In genomic region chr18:2657788-2658458, GRCh38 we compare ENCODE assay signal across 8 cellular contexts. TPM values are rescaled to one million over a fixed set of nuclear protein-coding genes. Genes with fewer than 3 reads are reported as not detected.
A peak's percentile ranks its signal among the peaks of the same experiment; 100 is the strongest.
DNase-seq lines count a peak whose midpoint lies in the region; ATAC-seq and TF ChIP-seq lines count a peak whose summit lies in the region.

No MANE protein-coding gene starts in this region.

- 57% methylated on average over 12 of the region's 12 CpGs for WGBS in liver
- WGBS in urinary bladder, result 30% methylated on average over 12 of the region's 12 CpGs

- H3K27ac ChIP-seq in MM.1S (ENCODE audit: low read length) (no peak overlapping the region; the same call in 1 of the 2 replicates), ascending aorta (peak overlapping the region; percentile 27 to 50), liver (ENCODE audit: low read depth in 1 of 2, low read length in 2 of 2) (peak overlapping the region; percentile 57 to 96), urinary bladder (ENCODE audit: low read depth) (peak overlapping the region; percentile 59)

- peak overlapping the region; percentile 77 for H3K4me2 ChIP-seq in MM.1S (ENCODE audit: low read depth, low read length)

- no peak for TF ChIP-seq RAD21 in liver (IDR thresholded peaks at IDR 0.05)

- H3K9me3 ChIP-seq in MM.1S (replicated peaks; ENCODE audit: insufficient read depth, low read length), result no peaks in the 10 kb centered on the region
- H3K9me3 ChIP-seq in ascending aorta, result no peaks in the 10 kb centered on the region
- H3K9me3 ChIP-seq in liver (ENCODE audit: control insufficient read depth in 4 of 4, low read length in 3 of 4), result no peaks in the 10 kb centered on the region

- peaks cover 68% of the 10 kb centered on the region for H3K79me2 ChIP-seq in MM.1S (ENCODE audit: low read length)

- H3K27me3 ChIP-seq in MM.1S (replicated peaks; ENCODE audit: insufficient read depth, low read length), result no peaks in the 10 kb centered on the region
- H3K27me3 ChIP-seq in ascending aorta, result no peaks in the 10 kb centered on the region
- no peaks in the 10 kb centered on the region for H3K27me3 ChIP-seq in liver (ENCODE audit: control insufficient read depth in 4 of 4, insufficient read depth in 4 of 4, low read length in 3 of 4)

- peak overlapping the region; percentile 86 for H3K4me3 ChIP-seq in MM.1S (ENCODE audit: low read length)
- peak overlapping the region; percentile 83 to 95 for H3K4me3 ChIP-seq in ascending aorta
- no peak overlapping the region for H3K4me3 ChIP-seq in liver (ENCODE audit: low read depth in 1 of 3, low read length in 3 of 3)
- H3K4me3 ChIP-seq in urinary bladder (ENCODE audit: low read depth, low read length), result peak overlapping the region; percentile 35

- H3K36me3 ChIP-seq in MM.1S (replicated peaks; ENCODE audit: insufficient read depth, low read length) (no peaks in the 10 kb centered on the region; the same call in 1 of the 2 replicates), ascending aorta (no peaks in the 10 kb centered on the region), liver (ENCODE audit: control insufficient read depth in 4 of 4, insufficient read depth in 3 of 4, low read depth in 1 of 4, low read length in 3 of 4) (no peaks in the 10 kb centered on the region), urinary bladder (ENCODE audit: insufficient read depth) (no peaks in the 10 kb centered on the region)

- DNase-seq in GF-D8 (lab: John Stamatoyannopoulos, UW), result peak; percentile 77
- DNase-seq in MM.1S, result peak; percentile 13
- no peak for DNase-seq in ascending aorta (ENCODE audit: low spot score in 2 of 2)
- DNase-seq in activated CD4-positive, CD25-positive, alpha-beta regulatory T cell treated with anti-CD3 and anti-CD28 coated beads, Interleukin-2, amount 50 U/mL, for 72 hours, result no peak
- no peak for DNase-seq in NCI-H345 (lab: John Stamatoyannopoulos, UW)

- H4K20me1 ChIP-seq in MM.1S (ENCODE audit: insufficient read depth, low read length), result peaks cover 19% of the 10 kb centered on the region; the same call in 1 of the 2 replicates

- no peak for ATAC-seq in HG03108 (IDR thresholded peaks at IDR 0.05; ENCODE audit: unreplicated experiment)

- H3K9me2 ChIP-seq in MM.1S (replicated peaks; ENCODE audit: insufficient read depth, low read length), result no peaks in the 10 kb centered on the region

- intact Hi-C loops in ascending aorta (cut with DNase I), result loop anchor here (5.0 kb wide), 3 partner anchors 199 to 1946 kb away; partner anchors contain the start of gene ENOSF1

- no peak overlapping the region for H2AFZ ChIP-seq in MM.1S (ENCODE audit: low read length)

- peak overlapping the region; percentile 91; the same call in 1 of the 2 replicates for H3K9ac ChIP-seq in MM.1S (ENCODE audit: low read length)
- H3K9ac ChIP-seq in liver (ENCODE audit: low read depth in 1 of 2, low read length in 2 of 2), result no peak overlapping the region

- TF ChIP-seq CTCF in MM.1S (IDR thresholded peaks at IDR 0.05; ENCODE audit: low read length) (no peak), ascending aorta (IDR thresholded peaks at IDR 0.05) (no peak), liver (IDR thresholded peaks at IDR 0.05; ENCODE audit: low read depth, low read length, missing input control) (no peak)

- peaks cover 10% of the 10 kb centered on the region for H3F3A ChIP-seq in MM.1S (ENCODE audit: insufficient read depth, low read length)

- H3K4me1 ChIP-seq in MM.1S (ENCODE audit: low read length), result peaks cover 11% of the 10 kb centered on the region; the same call in 1 of the 2 replicates
- peaks cover 3 to 27% of the 10 kb centered on the region in 2 donors for H3K4me1 ChIP-seq in ascending aorta
- peaks cover 5 to 16% (median 10%) of the 10 kb centered on the region in 4 donors for H3K4me1 ChIP-seq in liver (ENCODE audit: control insufficient read depth in 4 of 4, insufficient read depth in 4 of 4, low read length in 3 of 4)
- H3K4me1 ChIP-seq in urinary bladder (ENCODE audit: insufficient read depth), result no peaks in the 10 kb centered on the region

TF ChIP-seq in liver, 16 proteins besides CTCF, POLR2A, EP300 and RAD21:
- TF ChIP-seq, protein P1, sequence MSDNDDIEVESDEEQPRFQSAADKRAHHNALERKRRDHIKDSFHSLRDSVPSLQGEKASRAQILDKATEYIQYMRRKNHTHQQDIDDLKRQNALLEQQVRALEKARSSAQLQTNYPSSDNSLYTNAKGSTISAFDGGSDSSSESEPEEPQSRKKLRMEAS (IDR thresholded peaks at IDR 0.05), result peak; percentile 11
- peak; percentile 18 for TF ChIP-seq YY1 (IDR thresholded peaks at IDR 0.05)
- TF ChIP-seq EGR1 (IDR thresholded peaks at IDR 0.05; ENCODE audit: low read depth in 2 of 2), result peak; percentile 35 to 42
- TF ChIP-seq JUND (IDR thresholded peaks at IDR 0.05), result peak; percentile 98 to 99
- TF ChIP-seq REST (IDR thresholded peaks at IDR 0.05), result no peak
- no peak for TF ChIP-seq RXRA (IDR thresholded peaks at IDR 0.05)
- no peak for TF ChIP-seq FOXA1 (IDR thresholded peaks at IDR 0.05)
- TF ChIP-seq, protein P2, sequence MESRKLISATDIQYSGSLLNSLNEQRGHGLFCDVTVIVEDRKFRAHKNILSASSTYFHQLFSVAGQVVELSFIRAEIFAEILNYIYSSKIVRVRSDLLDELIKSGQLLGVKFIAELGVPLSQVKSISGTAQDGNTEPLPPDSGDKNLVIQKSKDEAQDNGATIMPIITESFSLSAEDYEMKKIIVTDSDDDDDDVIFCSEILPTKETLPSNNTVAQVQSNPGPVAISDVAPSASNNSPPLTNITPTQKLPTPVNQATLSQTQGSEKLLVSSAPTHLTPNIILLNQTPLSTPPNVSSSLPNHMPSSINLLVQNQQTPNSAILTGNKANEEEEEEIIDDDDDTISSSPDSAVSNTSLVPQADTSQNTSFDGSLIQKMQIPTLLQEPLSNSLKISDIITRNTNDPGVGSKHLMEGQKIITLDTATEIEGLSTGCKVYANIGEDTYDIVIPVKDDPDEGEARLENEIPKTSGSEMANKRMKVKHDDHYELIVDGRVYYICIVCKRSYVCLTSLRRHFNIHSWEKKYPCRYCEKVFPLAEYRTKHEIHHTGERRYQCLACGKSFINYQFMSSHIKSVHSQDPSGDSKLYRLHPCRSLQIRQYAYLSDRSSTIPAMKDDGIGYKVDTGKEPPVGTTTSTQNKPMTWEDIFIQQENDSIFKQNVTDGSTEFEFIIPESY (IDR thresholded peaks at IDR 0.05), result peak; percentile 46
- TF ChIP-seq, protein P3, sequence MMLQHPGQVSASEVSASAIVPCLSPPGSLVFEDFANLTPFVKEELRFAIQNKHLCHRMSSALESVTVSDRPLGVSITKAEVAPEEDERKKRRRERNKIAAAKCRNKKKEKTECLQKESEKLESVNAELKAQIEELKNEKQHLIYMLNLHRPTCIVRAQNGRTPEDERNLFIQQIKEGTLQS (IDR thresholded peaks at IDR 0.05), result peak; percentile 78
- no peak for TF ChIP-seq SP1 (IDR thresholded peaks at IDR 0.05)

RNA-seq across cellular contexts. Expression of gene SMCHD1, which starts 2.4 kb away (rescaled TPM):
- total RNA-seq in ascending aorta (29.2 TPM), liver (10 to 100 TPM; 42.9 to 49.0 TPM), urinary bladder (349 TPM)
- polyA plus RNA-seq in liver (1 to 10 TPM; 4.4 to 7.8 TPM), urinary bladder (20.7 TPM)

Comparison
In these comparisons a context has a peak if more than half of its experiments do, and no peak if none do; other contexts are left out.
1. DNase-seq: peak in GF-D8 (single experiment) and MM.1S (single experiment); none in ascending aorta (0 of 2), activated CD4-positive, CD25-positive, alpha-beta regulatory T cell treated with anti-CD3 and anti-CD28 coated beads, Interleukin-2, amount 50 U/mL, for 72 hours (single experiment) and NCI-H345 (single experiment).
2. H3K4me3 ChIP-seq: peak in MM.1S (single experiment), ascending aorta (2 of 2) and urinary bladder (single experiment); none in liver (0 of 3).